8 cellular contexts compared by ENCODE assay signal in genomic region chr20:32763202-32763999, GRCh38. TPM values are rescaled to one million over a fixed set of nuclear protein-coding genes. Genes with fewer than 3 reads are reported as not detected.
DNase-seq lines count a peak whose midpoint lies in the region; ATAC-seq and TF ChIP-seq lines count a peak whose summit lies in the region.

No MANE protein-coding gene starts in this region.

- peak overlapping the region; percentile 90 for H3K4me3 ChIP-seq in HUES6 (ENCODE audit: low read depth, low read length)
- peak overlapping the region; percentile 84 to 92 for H3K4me3 ChIP-seq in ascending aorta
- H3K4me3 ChIP-seq in right lobe of liver: peak overlapping the region; percentile 58 to 70 (median 63)
- H3K4me3 ChIP-seq in upper lobe of right lung: peak overlapping the region; percentile 76

- H3K9me3 ChIP-seq in HUES6 (ENCODE audit: control insufficient read depth, insufficient read depth, low read depth, low read length) (no peaks in the 10 kb centered on the region), ascending aorta (no peaks in the 10 kb centered on the region), right lobe of liver (no peaks in the 10 kb centered on the region), upper lobe of right lung (no peaks in the 10 kb centered on the region)

- H3K4me1 ChIP-seq in HUES6 (ENCODE audit: control insufficient read depth, insufficient read depth, low read length) (peaks cover 42% of the 10 kb centered on the region), ascending aorta (peaks cover 10 to 14% of the 10 kb centered on the region in 2 donors), right lobe of liver (peaks cover 0 to 7% (median 0%) of the 10 kb centered on the region in 4 donors), upper lobe of right lung (peaks cover 14% of the 10 kb centered on the region)

- TF ChIP-seq CTCF in C4-2B (conservative IDR thresholded peaks at IDR 0.05) (no peak), ascending aorta (IDR thresholded peaks at IDR 0.05) (no peak), right lobe of liver (IDR thresholded peaks at IDR 0.05) (no peak), upper lobe of right lung (IDR thresholded peaks at IDR 0.05) (no peak)

- H3K27me3 ChIP-seq in HUES6 (ENCODE audit: control insufficient read depth, insufficient read depth, low read length) (no peaks in the 10 kb centered on the region), ascending aorta (no peaks in the 10 kb centered on the region), right lobe of liver (no peaks in the 10 kb centered on the region), upper lobe of right lung (no peaks in the 10 kb centered on the region)

- H3K36me3 ChIP-seq in HUES6 (ENCODE audit: control insufficient read depth, insufficient read depth, low read length): peaks cover 50% of the 10 kb centered on the region
- H3K36me3 ChIP-seq in ascending aorta: no peaks in the 10 kb centered on the region
- no peaks in the 10 kb centered on the region for H3K36me3 ChIP-seq in right lobe of liver
- H3K36me3 ChIP-seq in upper lobe of right lung: no peaks in the 10 kb centered on the region

- H3K27ac ChIP-seq in C4-2B: peak overlapping the region; percentile 79
- H3K27ac ChIP-seq in HUES6 (ENCODE audit: low read depth, low read length): peak overlapping the region; percentile 96
- H3K27ac ChIP-seq in ascending aorta: no peak overlapping the region
- no peak overlapping the region for H3K27ac ChIP-seq in right lobe of liver
- H3K27ac ChIP-seq in upper lobe of right lung: no peak overlapping the region

- intact Hi-C loops in ascending aorta (cut with DNase I) (loop anchor here (2.0 kb wide), 1 partner anchor 21 kb away; the partner anchor contains the start of gene COMMD7), right lobe of liver (cut with DNase I) (no loop called here), upper lobe of right lung (cut with DNase I) (no loop called here)

- peak overlapping the region; percentile 95 for H3K9ac ChIP-seq in HUES6 (ENCODE audit: low read length)

- no peak for TF ChIP-seq POLR2A in right lobe of liver (IDR thresholded peaks at IDR 0.05)

- 34% methylated on average over 12 of the region's 40 CpGs for WGBS in right lobe of liver (ENCODE audit: insufficient coverage, low coverage, low lambda C conversion rate, missing lambda C conversion rate)

- DNase-seq in ascending aorta (ENCODE audit: low spot score in 2 of 2): no peak
- DNase-seq in right lobe of liver: no peak
- peak; percentile 68 for DNase-seq in upper lobe of right lung
- DNase-seq in NCI-H82 treated with DMSO at 0.1 percent for 48 hours (lab: John Stamatoyannopoulos, UW; ENCODE audit: unreplicated experiment): no peak
- DNase-seq in SHP77 (lab: John Stamatoyannopoulos, UW): no peak
- no peak for DNase-seq in stimulated activated naive CD4-positive, alpha-beta T cell treated with Interleukin-2 at 50 U/mL for 16 hours (lab: John Stamatoyannopoulos, UW)

- peak; percentile 8 to 35 (median 22) for ATAC-seq in right lobe of liver
- peak; percentile 28 for ATAC-seq in upper lobe of right lung

RNA-seq across cellular contexts. Expression of gene DNMT3B, which starts 1.2 kb away (rescaled TPM):
- 0.75 TPM for total RNA-seq in ascending aorta
- total RNA-seq in right lobe of liver: under 1 TPM; 0.43 to 0.88 (median 0.65) TPM
- total RNA-seq in upper lobe of right lung: 0.84 TPM

RNA-seq across cellular contexts. Expression of gene COMMD7, which starts 20.1 kb away (rescaled TPM):
- 90.3 TPM for total RNA-seq in ascending aorta
- total RNA-seq in right lobe of liver: 10 to 100 TPM; 15.2 to 21.3 (median 18.6) TPM
- total RNA-seq in upper lobe of right lung: 36.3 TPM

RNA-seq across cellular contexts. Expression of gene MAPRE1, which starts 56.4 kb away (rescaled TPM):
- total RNA-seq in ascending aorta (49.0 TPM), right lobe of liver (10 to 100 TPM in 5 of 6 experiments, 1 to 10 TPM in 1; 7.9 to 26.8 (median 16.1) TPM), upper lobe of right lung (88.5 TPM)

Comparison
In these comparisons a context has a peak if more than half of its experiments do, and no peak if none do; other contexts are left out.
1. H3K27ac ChIP-seq: peak in C4-2B (single experiment) and HUES6 (single experiment); none in ascending aorta (0 of 2), right lobe of liver (0 of 3) and upper lobe of right lung (single experiment).
2. Peak in every context shown above with its lines, with median percentiles within 50 percentile points of each other: H3K4me3 ChIP-seq.